10 cellular contexts compared by ENCODE assay signal in the genomic region with DNA sequence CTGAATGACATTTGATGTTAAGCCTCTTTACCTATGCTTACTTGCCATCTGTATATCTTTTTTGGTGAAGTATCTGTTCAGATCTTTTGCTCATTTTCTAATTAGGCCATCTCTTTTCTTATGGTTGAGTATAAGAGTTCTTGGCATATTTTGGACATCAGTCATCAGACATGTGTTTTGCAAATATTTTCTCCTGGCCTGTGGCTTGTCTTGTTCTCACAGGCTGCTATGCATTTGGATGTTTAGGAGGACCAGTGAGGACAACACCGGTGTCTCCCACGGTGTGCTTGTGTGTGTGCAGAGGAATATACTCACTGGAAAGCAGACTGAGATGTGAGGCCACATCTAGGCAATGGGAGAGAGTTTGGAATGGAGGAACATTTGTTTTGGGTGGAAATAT.
A peak's percentile ranks its signal among the peaks of the same experiment; 100 is the strongest.
DNase-seq lines count a peak whose midpoint lies in the region; ATAC-seq and TF ChIP-seq lines count a peak whose summit lies in the region.
"Had no signal": no experiment of that assay in that cellular context is flagged by ENCODE, and none has a peak within 500 bp of the region (broad histone marks: within the 10 kb centered on the region; RNA-seq: fewer than 3 reads in every experiment).

No MANE protein-coding gene starts in this region.

- peak overlapping the region; percentile 33 for H3K4me3 Mint-ChIP-seq in activated T-helper 17 cell treated with anti-CD3 and anti-CD28 coated beads, Interleukin-2, amount 50 U/mL, for 72 hours
- no peak overlapping the region for H3K4me3 Mint-ChIP-seq in T-helper 2 cell treated with Interferon-gamma antibody and Interleukin-4, amounts not matched to agents 5 μg/mL and 100 μg/mL, for 36 hours
- H3K4me3 Mint-ChIP-seq: GM23338 had no signal

- ATAC-seq in activated T-helper 17 cell treated with anti-CD3 and anti-CD28 coated beads, Interleukin-2, amount 50 U/mL, for 72 hours (replicated peaks) = no peak
- ATAC-seq in HG02571 (IDR thresholded peaks at IDR 0.05; ENCODE audit: unreplicated experiment) = no peak
- ATAC-seq: GM23338 had no signal

- H3K9me3 Mint-ChIP-seq in activated T-helper 17 cell treated with anti-CD3 and anti-CD28 coated beads, Interleukin-2, amount 50 U/mL, for 72 hours = no peaks in the 10 kb centered on the region
- no peaks in the 10 kb centered on the region for H3K9me3 Mint-ChIP-seq in T-helper 2 cell treated with Interferon-gamma antibody and Interleukin-4, amounts not matched to agents 5 μg/mL and 100 μg/mL, for 36 hours
- H3K9me3 Mint-ChIP-seq: GM23338 had no signal

- DNase-seq in ACHN (peak; percentile 57), GM04504 (ENCODE audit: low read depth) (peak; percentile 76), foreskin melanocyte (peak; percentile 72), RPMI8226 (no peak), coronary artery (ENCODE audit: low spot score) (no peak)
- DNase-seq in T-helper 2 cell treated with Interferon-gamma antibody and Interleukin-4, amounts not matched to agents 5 μg/mL and 100 μg/mL, for 36 hours (ENCODE audit: low spot score) = no peak
- DNase-seq: stimulated activated CD4-positive, alpha-beta T cell treated with anti-CD3 and anti-CD28 coated beads, Interleukin-4, amount 100 ng/mL, for 1 hour had no signal

- no peak overlapping the region for H3K4me3 ChIP-seq in coronary artery
- H3K4me3 ChIP-seq: GM23338 had no signal

- peaks cover 6% of the 10 kb centered on the region for H3K36me3 Mint-ChIP-seq in activated T-helper 17 cell treated with anti-CD3 and anti-CD28 coated beads, Interleukin-2, amount 50 U/mL, for 72 hours (ENCODE audit: low read depth)
- H3K36me3 Mint-ChIP-seq in T-helper 2 cell treated with Interferon-gamma antibody and Interleukin-4, amounts not matched to agents 5 μg/mL and 100 μg/mL, for 36 hours (ENCODE audit: low read depth) = no peaks in the 10 kb centered on the region

- H3K4me1 Mint-ChIP-seq in activated T-helper 17 cell treated with anti-CD3 and anti-CD28 coated beads, Interleukin-2, amount 50 U/mL, for 72 hours = peaks cover 24% of the 10 kb centered on the region
- H3K4me1 Mint-ChIP-seq in T-helper 2 cell treated with Interferon-gamma antibody and Interleukin-4, amounts not matched to agents 5 μg/mL and 100 μg/mL, for 36 hours (ENCODE audit: low read depth) = peaks cover 28% of the 10 kb centered on the region
- H3K4me1 Mint-ChIP-seq: GM23338 had no signal

- H3K27ac ChIP-seq in coronary artery = no peak overlapping the region

- H3K27me3 Mint-ChIP-seq in activated T-helper 17 cell treated with anti-CD3 and anti-CD28 coated beads, Interleukin-2, amount 50 U/mL, for 72 hours = no peaks in the 10 kb centered on the region
- no peaks in the 10 kb centered on the region for H3K27me3 Mint-ChIP-seq in T-helper 2 cell treated with Interferon-gamma antibody and Interleukin-4, amounts not matched to agents 5 μg/mL and 100 μg/mL, for 36 hours (ENCODE audit: low read depth)

- in situ Hi-C loops in ACHN (cut with HindIII; ENCODE audit: low pct_ligation_motif_present, low pct_unique_long_range_greater_than_20kb, low sequenced_read_pairs) = no loop called here

- H3K27ac Mint-ChIP-seq in activated T-helper 17 cell treated with anti-CD3 and anti-CD28 coated beads, Interleukin-2, amount 50 U/mL, for 72 hours = peak overlapping the region; percentile 89
- no peak overlapping the region for H3K27ac Mint-ChIP-seq in T-helper 2 cell treated with Interferon-gamma antibody and Interleukin-4, amounts not matched to agents 5 μg/mL and 100 μg/mL, for 36 hours
- H3K27ac Mint-ChIP-seq: GM23338 had no signal

- TF ChIP-seq CTCF in coronary artery (IDR thresholded peaks at IDR 0.05) = no peak

Comparison
In these comparisons a context has a peak if more than half of its experiments do, and no peak if none do; other contexts are left out.
1. DNase-seq: peak in ACHN (single experiment), GM04504 (single experiment) and foreskin melanocyte (single experiment); none in RPMI8226 (single experiment), T-helper 2 cell treated with Interferon-gamma antibody and Interleukin-4, amounts not matched to agents 5 μg/mL and 100 μg/mL, for 36 hours (single experiment) and coronary artery (single experiment).